ENCODE assay signal across 9 cellular contexts in genomic region chr15:36887214-36888017, GRCh38.
DNase-seq lines count a peak whose midpoint lies in the region; ATAC-seq and TF ChIP-seq lines count a peak whose summit lies in the region.
"Had no signal": no experiment of that assay in that cellular context is flagged by ENCODE, and none has a peak within 500 bp of the region (broad histone marks: within the 10 kb centered on the region; RNA-seq: fewer than 3 reads in every experiment).

No MANE protein-coding gene starts in this region.

- H3K27ac ChIP-seq in Panc1 (ENCODE audit: low read length) (no peak overlapping the region), gastroesophageal sphincter (peak overlapping the region in 3 of 4 donors; percentile 62 to 85 (median 80)), ovary (no peak overlapping the region)
- H3K27ac ChIP-seq: tibial nerve had no signal

- H3K4me1 ChIP-seq in Panc1 (ENCODE audit: control insufficient read depth, insufficient read depth, low read length) = peaks cover 2% of the 10 kb centered on the region; the same call in 1 of the 2 replicates
- H3K4me1 ChIP-seq in gastroesophageal sphincter = peaks cover 0 to 56% (median 3%) of the 10 kb centered on the region in 3 donors
- peaks cover 3% of the 10 kb centered on the region for H3K4me1 ChIP-seq in ovary (ENCODE audit: insufficient read depth)

- TF ChIP-seq CTCF in Panc1 (IDR thresholded peaks at IDR 0.05) = no peak
- no peak for TF ChIP-seq CTCF in gastroesophageal sphincter (IDR thresholded peaks at IDR 0.05)
- TF ChIP-seq CTCF in ovary (IDR thresholded peaks at IDR 0.05) = no peak

- H3K36me3 ChIP-seq in Panc1 (ENCODE audit: control insufficient read depth, insufficient read depth, low read length) = no peaks in the 10 kb centered on the region
- H3K36me3 ChIP-seq in gastroesophageal sphincter = peaks cover 0 to 12% of the 10 kb centered on the region in 2 donors
- H3K36me3 ChIP-seq in ovary = no peaks in the 10 kb centered on the region

- POLR2A ChIA-PET in Panc1 (lab: Charles Lee) = no interaction called here

- no TSS peak for BruUV-seq in Panc1 (replicated peaks; lab: Mats Ljungman, UMichigan)

- peak; percentile 48 for DNase-seq in Daoy (ENCODE audit: low read depth)
- DNase-seq in Panc1 (ENCODE audit: low read depth, low spot score) = no peak
- DNase-seq in ovary = peak in 1 of 5 donors; percentile 33
- no peak for DNase-seq in LoVo (ENCODE audit: low spot score)
- no peak for DNase-seq in COR-L47 (lab: John Stamatoyannopoulos, UW)

- WGBS in gastroesophageal sphincter (ENCODE audit: low coverage in 1 of 2), 2 donors = 7 to 22% methylated on average over 17 to 23 of the region's 36 CpGs
- WGBS in ovary, 3 donors = 16 to 24% (median 21%) methylated on average over 36 of the region's 36 CpGs

- CTCF ChIA-PET in Panc1 (lab: Charles Lee) = no interaction called here

- H3K4me3 ChIP-seq in Panc1 (ENCODE audit: low read depth in 2 of 2, low read length in 2 of 2) = peak overlapping the region; percentile 30 to 37
- peak overlapping the region; percentile 18 to 52 for H3K4me3 ChIP-seq in gastroesophageal sphincter
- peak overlapping the region; percentile 46 for H3K4me3 ChIP-seq in ovary

- TF ChIP-seq EP300 in gastroesophageal sphincter (IDR thresholded peaks at IDR 0.05) (no peak), ovary (IDR thresholded peaks at IDR 0.05) (no peak)

- in situ Hi-C loops in Panc1 (cut with HindIII; ENCODE audit: low pct_unique_long_range_greater_than_20kb, low sequenced_read_pairs) = no loop called here

- ATAC-seq in Panc1 (no peak), gastroesophageal sphincter (no peak), HG03135 (IDR thresholded peaks at IDR 0.05; ENCODE audit: unreplicated experiment) (no peak), HG02610 (IDR thresholded peaks at IDR 0.05; ENCODE audit: unreplicated experiment) (no peak)

- H3K9me3 ChIP-seq in Panc1 (ENCODE audit: control insufficient read depth, insufficient read depth, low read depth, low read length) (no peaks in the 10 kb centered on the region), gastroesophageal sphincter (no peaks in the 10 kb centered on the region), ovary (no peaks in the 10 kb centered on the region)
- H3K9me3 ChIP-seq: tibial nerve had no signal

- peaks cover 13% of the 10 kb centered on the region for H3K27me3 ChIP-seq in Panc1 (ENCODE audit: control insufficient read depth, insufficient read depth, low read length)
- H3K27me3 ChIP-seq in gastroesophageal sphincter = peaks cover 27% of the 10 kb centered on the region
- H3K27me3 ChIP-seq in ovary = no peaks in the 10 kb centered on the region

- intact Hi-C loops in Panc1 (cut with micrococcal nuclease; ENCODE audit: unreplicated experiment) = no loop called here
- intact Hi-C loops in ovary (cut with DNase I) = loop anchor here in 1 of 4 donors (10.0 kb wide), 2 partner anchors 217 to 247 kb away; partner anchors contain the start of gene MEIS2

- TF ChIP-seq POLR2A in gastroesophageal sphincter (IDR thresholded peaks at IDR 0.05) (no peak), ovary (IDR thresholded peaks at IDR 0.05) (no peak)

Comparison
In these comparisons a context has a peak if more than half of its experiments do, and no peak if none do; other contexts are left out.
1. H3K27ac ChIP-seq: peak in gastroesophageal sphincter (3 of 4); none in Panc1 (single experiment) and ovary (0 of 2).
2. Peak in every context shown above with its lines, with median percentiles within 50 percentile points of each other: H3K4me3 ChIP-seq.